Comparison of ENCODE assay signal across 12 cellular contexts in the genomic region with DNA sequence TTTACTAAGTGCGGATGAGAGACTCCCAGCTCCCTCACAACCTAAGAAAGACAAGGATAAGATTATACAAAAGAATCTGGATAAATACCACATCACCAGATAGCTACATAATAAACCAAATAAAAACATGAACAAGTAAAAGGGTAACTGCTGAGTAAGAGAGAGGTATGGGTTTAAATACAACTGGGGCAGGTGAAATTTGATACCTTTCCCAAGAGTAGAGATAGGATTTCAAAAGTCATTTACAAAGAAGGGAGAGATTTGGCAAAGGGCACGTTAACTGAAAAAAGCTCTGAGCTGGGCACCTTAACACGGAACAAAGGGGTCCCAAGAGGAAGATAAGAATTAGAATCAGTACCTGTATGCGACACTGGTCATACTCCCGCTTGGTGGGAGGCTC. TPM values are rescaled to one million over a fixed set of nuclear protein-coding genes. Genes with fewer than 3 reads are reported as not detected.
DNase-seq lines count a peak whose midpoint lies in the region; ATAC-seq, FAIRE-seq and TF ChIP-seq lines count a peak whose summit lies in the region.
"Had no signal": no experiment of that assay in that cellular context is flagged by ENCODE, and none has a peak within 500 bp of the region (broad histone marks: within the 10 kb centered on the region; RNA-seq: fewer than 3 reads in every experiment).

No MANE protein-coding gene starts in this region.

- H3K27ac ChIP-seq in CD4-positive, CD25-positive, alpha-beta regulatory T cell (ENCODE audit: insufficient read depth, low read length, poor library complexity, severe bottlenecking), result peak overlapping the region; percentile 95
- H3K27ac ChIP-seq in GM23248, result no peak overlapping the region; the same call in 1 of the 2 replicates

- peaks cover 34% of the 10 kb centered on the region for H3F3A ChIP-seq in GM23248 (ENCODE audit: insufficient read depth)

- ATAC-seq in CD4-positive, CD25-positive, alpha-beta regulatory T cell (ENCODE audit: low read depth in 2 of 2), result no peak
- no peak for ATAC-seq in activated T-helper 17 cell treated with anti-CD3 and anti-CD28 coated beads, Interleukin-2, amount 50 U/mL, for 72 hours (replicated peaks)
- ATAC-seq in natural killer cell treated with Interleukin-12 subunit alpha and Interleukin-12 subunit beta and Interleukin-15 and Interleukin-18, amount 100 ng/mL, for 72 hours, result no peak

- no peaks in the 10 kb centered on the region for H3K9me3 Mint-ChIP-seq in CD4-positive, CD25-positive, alpha-beta regulatory T cell
- H3K9me3 Mint-ChIP-seq in activated T-helper 17 cell treated with anti-CD3 and anti-CD28 coated beads, Interleukin-2, amount 50 U/mL, for 72 hours, result no peaks in the 10 kb centered on the region
- no peaks in the 10 kb centered on the region for H3K9me3 Mint-ChIP-seq in natural killer cell treated with Interleukin-12 subunit alpha and Interleukin-12 subunit beta and Interleukin-15 and Interleukin-18, amount 100 ng/mL, for 72 hours

- H4K20me1 ChIP-seq in GM23248 (ENCODE audit: insufficient read depth), result no peaks in the 10 kb centered on the region

- H3K4me2 ChIP-seq in GM23248 (ENCODE audit: unreplicated experiment), result no peak overlapping the region

- FAIRE-seq in D721Med (lab: Jason Lieb, UNC), result no peak
- FAIRE-seq: islet of Langerhans had no signal

- H3K9me3 ChIP-seq in CD4-positive, CD25-positive, alpha-beta regulatory T cell (ENCODE audit: control insufficient read depth in 2 of 2, low read length in 2 of 2), result no peaks in the 10 kb centered on the region
- H3K9me3 ChIP-seq in GM23248 (ENCODE audit: low read depth), result no peaks in the 10 kb centered on the region

- 72 to 73% methylated on average over 5 of the region's 5 CpGs for WGBS in GM23248 (ENCODE audit: low coverage in 1 of 2, low lambda C conversion rate in 2 of 2, missing lambda C conversion rate in 2 of 2), 2 experiments

- H3K36me3 ChIP-seq in CD4-positive, CD25-positive, alpha-beta regulatory T cell (ENCODE audit: control insufficient read depth, insufficient read depth, low read length), result peaks cover 27% of the 10 kb centered on the region
- H3K36me3 ChIP-seq in GM23248 (ENCODE audit: low read depth), result peaks cover 10% of the 10 kb centered on the region; the same call in 1 of the 2 replicates

- H3K4me1 Mint-ChIP-seq in CD4-positive, CD25-positive, alpha-beta regulatory T cell, result peaks cover 5 to 60% (median 32%) of the 10 kb centered on the region in 4 donors
- peaks cover 25% of the 10 kb centered on the region for H3K4me1 Mint-ChIP-seq in activated T-helper 17 cell treated with anti-CD3 and anti-CD28 coated beads, Interleukin-2, amount 50 U/mL, for 72 hours
- H3K4me1 Mint-ChIP-seq in natural killer cell treated with Interleukin-12 subunit alpha and Interleukin-12 subunit beta and Interleukin-15 and Interleukin-18, amount 100 ng/mL, for 72 hours (ENCODE audit: low read depth in 2 of 2), result peaks cover 30 to 36% of the 10 kb centered on the region in 2 donors

- peak overlapping the region; percentile 37 to 96 (median 71) for H3K27ac Mint-ChIP-seq in CD4-positive, CD25-positive, alpha-beta regulatory T cell
- H3K27ac Mint-ChIP-seq in activated T-helper 17 cell treated with anti-CD3 and anti-CD28 coated beads, Interleukin-2, amount 50 U/mL, for 72 hours, result peak overlapping the region; percentile 37
- H3K27ac Mint-ChIP-seq in natural killer cell treated with Interleukin-12 subunit alpha and Interleukin-12 subunit beta and Interleukin-15 and Interleukin-18, amount 100 ng/mL, for 72 hours, result peak overlapping the region; percentile 85 to 94

- in situ Hi-C loops in GM23248 (cut with MboI), result loop anchor here (25.0 kb wide), 1 partner anchor 290 kb away; no protein-coding TSS in a partner anchor

- no peaks in the 10 kb centered on the region for H3K9me2 ChIP-seq in GM23248 (ENCODE audit: insufficient read depth)

- TF ChIP-seq CTCF in D721Med (IDR thresholded peaks at IDR 0.05; ENCODE audit: insufficient read depth, missing control alignments), result no peak

- H3K4me3 ChIP-seq in CD4-positive, CD25-positive, alpha-beta regulatory T cell (ENCODE audit: low read depth, low read length), result no peak overlapping the region
- no peak overlapping the region for H3K4me3 ChIP-seq in GM23248

- H3K27me3 ChIP-seq in CD4-positive, CD25-positive, alpha-beta regulatory T cell (ENCODE audit: control insufficient read depth, insufficient read depth, low read length), result no peaks in the 10 kb centered on the region
- no peaks in the 10 kb centered on the region for H3K27me3 ChIP-seq in GM23248 (replicated peaks; ENCODE audit: insufficient read depth)

- H3K36me3 Mint-ChIP-seq in CD4-positive, CD25-positive, alpha-beta regulatory T cell, result peaks cover 18% of the 10 kb centered on the region
- peaks cover 62% of the 10 kb centered on the region for H3K36me3 Mint-ChIP-seq in activated T-helper 17 cell treated with anti-CD3 and anti-CD28 coated beads, Interleukin-2, amount 50 U/mL, for 72 hours (ENCODE audit: low read depth)
- H3K36me3 Mint-ChIP-seq in natural killer cell treated with Interleukin-12 subunit alpha and Interleukin-12 subunit beta and Interleukin-15 and Interleukin-18, amount 100 ng/mL, for 72 hours, result peaks cover 22% of the 10 kb centered on the region

- peaks cover 41% of the 10 kb centered on the region for H3K4me1 ChIP-seq in CD4-positive, CD25-positive, alpha-beta regulatory T cell (ENCODE audit: control insufficient read depth, insufficient read depth, low read length, poor library complexity, severe bottlenecking)
- H3K4me1 ChIP-seq in GM23248 (ENCODE audit: insufficient read depth), result peaks cover 18% of the 10 kb centered on the region

- H3K79me2 ChIP-seq in GM23248 (ENCODE audit: insufficient read depth), result peaks cover 64% of the 10 kb centered on the region

- peak overlapping the region; percentile 93 for H3K9ac ChIP-seq in GM23248

- peak overlapping the region; percentile 91 to 97 (median 94) for H3K4me3 Mint-ChIP-seq in CD4-positive, CD25-positive, alpha-beta regulatory T cell
- peak overlapping the region; percentile 79 for H3K4me3 Mint-ChIP-seq in activated T-helper 17 cell treated with anti-CD3 and anti-CD28 coated beads, Interleukin-2, amount 50 U/mL, for 72 hours
- H3K4me3 Mint-ChIP-seq in natural killer cell treated with Interleukin-12 subunit alpha and Interleukin-12 subunit beta and Interleukin-15 and Interleukin-18, amount 100 ng/mL, for 72 hours, result peak overlapping the region; percentile 89

- no peaks in the 10 kb centered on the region for H3K27me3 Mint-ChIP-seq in CD4-positive, CD25-positive, alpha-beta regulatory T cell
- no peaks in the 10 kb centered on the region for H3K27me3 Mint-ChIP-seq in activated T-helper 17 cell treated with anti-CD3 and anti-CD28 coated beads, Interleukin-2, amount 50 U/mL, for 72 hours
- H3K27me3 Mint-ChIP-seq in natural killer cell treated with Interleukin-12 subunit alpha and Interleukin-12 subunit beta and Interleukin-15 and Interleukin-18, amount 100 ng/mL, for 72 hours, result no peaks in the 10 kb centered on the region

- DNase-seq in CD4-positive, CD25-positive, alpha-beta regulatory T cell, result no peak
- no peak for DNase-seq in GM23248
- no peak for DNase-seq in natural killer cell treated with Interleukin-12 subunit alpha and Interleukin-12 subunit beta and Interleukin-15 and Interleukin-18, amount 100 ng/mL, for 72 hours (ENCODE audit: low spot score)
- DNase-seq in occipital lobe (lab: John Stamatoyannopoulos, UW), result no peak
- no peak for DNase-seq in D721Med (ENCODE audit: insufficient read length, low spot score)
- DNase-seq in epidermal melanocyte (ENCODE audit: insufficient read length, low spot score), result no peak
- DNase-seq: activated CD4-positive, CD25-positive, alpha-beta regulatory T cell treated with anti-CD3 and anti-CD28 coated beads, Interleukin-2, amount 50 U/mL, for 72 hours; IMR-90; SHP77 treated with DMSO at 0.1 percent for 48 hours; stimulated activated CD4-positive, alpha-beta T cell treated with anti-CD3 and anti-CD28 coated beads, Interleukin-4, amount 100 ng/mL, for 4 hours had no signal

- H2AFZ ChIP-seq in GM23248, result no peak overlapping the region

RNA-seq across cellular contexts. Expression of a gene that starts 1.7 kb away (rescaled TPM):
- total RNA-seq in CD4-positive, CD25-positive, alpha-beta regulatory T cell, result 204 TPM
- polyA plus RNA-seq in CD4-positive, CD25-positive, alpha-beta regulatory T cell, result 100 to 1,000 TPM; 221 to 252 (median 236) TPM
- 131 and 135 TPM in 2 replicates for total RNA-seq in GM23248 (2014; rRNA removed; shearing (Covaris generic))
- 84.0 and 85.3 TPM in 2 replicates for polyA plus RNA-seq in GM23248 (2016; fragmentation: Nextera tagmentation; extraction: Ambion mirVana)
- 10 to 100 TPM; 70.7 to 93.4 TPM for total RNA-seq in activated T-helper 17 cell treated with anti-CD3 and anti-CD28 coated beads, Interleukin-2, amount 50 U/mL, for 72 hours
- 100 to 1,000 TPM in 1 of 2 donors, 10 to 100 TPM in 1; 91.1 to 124 TPM for total RNA-seq in natural killer cell treated with Interleukin-12 subunit alpha and Interleukin-12 subunit beta and Interleukin-15 and Interleukin-18, amount 100 ng/mL, for 72 hours
- 91.4 TPM for total RNA-seq in occipital lobe

RNA-seq across cellular contexts. Expression of a gene that starts 5.1 kb away (rescaled TPM):
- total RNA-seq in CD4-positive, CD25-positive, alpha-beta regulatory T cell, result 9.9 TPM
- 1 to 10 TPM; 1.8 to 2.6 (median 2.2) TPM for polyA plus RNA-seq in CD4-positive, CD25-positive, alpha-beta regulatory T cell
- 5.8 and 12.6 TPM in 2 replicates for total RNA-seq in GM23248 (2014; rRNA removed; shearing (Covaris generic))
- polyA plus RNA-seq in GM23248 (2016; fragmentation: Nextera tagmentation; extraction: Ambion mirVana), result 3.6 and 4.3 TPM in 2 replicates
- total RNA-seq in activated T-helper 17 cell treated with anti-CD3 and anti-CD28 coated beads, Interleukin-2, amount 50 U/mL, for 72 hours, result 10 to 100 TPM; 27.0 to 28.5 TPM
- 10 to 100 TPM; 20.9 to 33.7 TPM for total RNA-seq in natural killer cell treated with Interleukin-12 subunit alpha and Interleukin-12 subunit beta and Interleukin-15 and Interleukin-18, amount 100 ng/mL, for 72 hours
- 0.94 TPM for total RNA-seq in occipital lobe

RNA-seq across cellular contexts. Expression of a gene that starts 5.7 kb away (rescaled TPM):
- 3.5 TPM for total RNA-seq in CD4-positive, CD25-positive, alpha-beta regulatory T cell
- polyA plus RNA-seq in CD4-positive, CD25-positive, alpha-beta regulatory T cell, result 10 to 100 TPM; 11.0 to 13.9 (median 12.2) TPM
- total RNA-seq in GM23248 (2014; rRNA removed; shearing (Covaris generic)), result 2.3 and 5.9 TPM in 2 replicates
- 14.5 and 15.1 TPM in 2 replicates for polyA plus RNA-seq in GM23248 (2016; fragmentation: Nextera tagmentation; extraction: Ambion mirVana)
- 1 to 10 TPM; 2.5 to 2.7 TPM for total RNA-seq in activated T-helper 17 cell treated with anti-CD3 and anti-CD28 coated beads, Interleukin-2, amount 50 U/mL, for 72 hours
- total RNA-seq in natural killer cell treated with Interleukin-12 subunit alpha and Interleukin-12 subunit beta and Interleukin-15 and Interleukin-18, amount 100 ng/mL, for 72 hours, result 1 to 10 TPM; 6.1 to 8.8 TPM
- total RNA-seq in occipital lobe, result 6.9 TPM

RNA-seq across cellular contexts. Expression of a gene that starts 12.0 kb away (rescaled TPM):
- total RNA-seq in CD4-positive, CD25-positive, alpha-beta regulatory T cell, result 12.3 TPM
- polyA plus RNA-seq in CD4-positive, CD25-positive, alpha-beta regulatory T cell, result 1 to 10 TPM; 1.9 to 3.8 (median 2.7) TPM
- total RNA-seq in GM23248 (2014; rRNA removed; shearing (Covaris generic)), result 5.4 and 6.1 TPM in 2 replicates
- polyA plus RNA-seq in GM23248 (2016; fragmentation: Nextera tagmentation; extraction: Ambion mirVana), result 2.9 and 3.6 TPM in 2 replicates
- total RNA-seq in activated T-helper 17 cell treated with anti-CD3 and anti-CD28 coated beads, Interleukin-2, amount 50 U/mL, for 72 hours, result 10 to 100 TPM; 23.6 TPM
- 100 to 1,000 TPM in 1 of 2 donors, 10 to 100 TPM in 1; 30.0 to 121 TPM for total RNA-seq in natural killer cell treated with Interleukin-12 subunit alpha and Interleukin-12 subunit beta and Interleukin-15 and Interleukin-18, amount 100 ng/mL, for 72 hours
- total RNA-seq in occipital lobe, result 11.5 TPM

RNA-seq across cellular contexts. Expression of a gene that starts 12.2 kb away (rescaled TPM):
- 30.5 TPM for total RNA-seq in CD4-positive, CD25-positive, alpha-beta regulatory T cell
- 100 to 1,000 TPM; 118 to 149 (median 137) TPM for polyA plus RNA-seq in CD4-positive, CD25-positive, alpha-beta regulatory T cell
- 16.6 and 24.2 TPM in 2 replicates for total RNA-seq in GM23248 (2014; rRNA removed; shearing (Covaris generic))
- 76.8 and 77.9 TPM in 2 replicates for polyA plus RNA-seq in GM23248 (2016; fragmentation: Nextera tagmentation; extraction: Ambion mirVana)
- total RNA-seq in activated T-helper 17 cell treated with anti-CD3 and anti-CD28 coated beads, Interleukin-2, amount 50 U/mL, for 72 hours, result 10 to 100 TPM; 65.0 to 89.6 TPM
- total RNA-seq in natural killer cell treated with Interleukin-12 subunit alpha and Interleukin-12 subunit beta and Interleukin-15 and Interleukin-18, amount 100 ng/mL, for 72 hours, result 100 to 1,000 TPM; 131 to 149 TPM
- total RNA-seq in occipital lobe, result 23.7 TPM

Comparison
In these comparisons a context has a peak if more than half of its experiments do, and no peak if none do; other contexts are left out.
1. H3K27ac Mint-ChIP-seq: peak in every context shown above with its lines; median percentile 90 in natural killer cell treated with Interleukin-12 subunit alpha and Interleukin-12 subunit beta and Interleukin-15 and Interleukin-18, amount 100 ng/mL, for 72 hours; 71 in CD4-positive, CD25-positive, alpha-beta regulatory T cell; 37 in activated T-helper 17 cell treated with anti-CD3 and anti-CD28 coated beads, Interleukin-2, amount 50 U/mL, for 72 hours.